11 cellular contexts compared by ENCODE assay signal in the genomic region with DNA sequence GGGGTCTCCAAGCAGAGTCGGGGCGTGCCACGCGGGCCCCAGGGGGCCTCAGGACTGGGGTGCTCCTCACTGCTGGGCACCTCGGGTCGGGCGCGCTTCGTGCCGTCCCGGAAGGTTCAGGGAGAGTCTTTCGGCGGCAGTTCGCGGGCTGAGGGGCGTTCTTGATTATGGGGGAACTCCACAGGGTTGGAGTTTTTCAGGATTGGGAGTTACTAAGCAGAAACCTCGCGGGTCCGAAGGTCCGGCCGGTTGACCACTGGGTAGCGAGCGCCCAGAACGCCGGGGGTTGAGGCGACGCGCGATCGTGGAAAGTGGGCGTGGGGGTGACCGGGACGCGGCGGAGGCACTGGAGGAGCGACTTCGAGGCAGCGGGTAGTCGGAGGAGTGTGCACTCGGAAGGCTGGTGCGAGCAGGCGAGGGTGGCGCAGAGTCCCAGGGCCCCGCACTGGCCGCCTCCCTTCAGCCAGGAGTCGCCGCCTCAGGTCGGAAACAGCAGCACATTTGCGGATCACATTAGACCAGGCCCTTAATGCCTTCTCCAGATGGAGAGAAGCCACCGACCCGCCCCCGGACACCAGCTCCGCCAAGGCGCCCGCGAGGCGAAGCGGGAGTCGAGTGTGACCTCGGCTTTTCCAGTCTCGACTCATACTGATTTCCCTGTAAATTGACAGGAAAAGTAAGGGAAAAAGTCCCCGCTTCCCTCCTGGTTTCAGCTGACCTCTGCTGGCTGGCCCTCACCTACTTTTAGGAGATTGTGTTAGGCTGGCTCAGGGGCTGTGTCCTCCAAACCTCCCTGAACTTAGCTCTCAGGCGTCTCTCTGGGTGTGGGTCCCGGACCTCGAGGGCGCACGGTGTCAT. TPM values are rescaled to one million over a fixed set of nuclear protein-coding genes. Genes with fewer than 3 reads are reported as not detected.
DNase-seq lines count a peak whose midpoint lies in the region; ATAC-seq and TF ChIP-seq lines count a peak whose summit lies in the region.
"Had no signal": no experiment of that assay in that cellular context is flagged by ENCODE, and none has a peak within 500 bp of the region (broad histone marks: within the 10 kb centered on the region; RNA-seq: fewer than 3 reads in every experiment).

No MANE protein-coding gene starts in this region.

- H3K27me3 ChIP-seq in ectodermal cell (ENCODE audit: control insufficient read depth, insufficient read depth, low read length, poor library complexity, severe bottlenecking) = peaks cover 54% of the 10 kb centered on the region
- peaks cover 11% of the 10 kb centered on the region for H3K27me3 ChIP-seq in kidney epithelial cell (ENCODE audit: control insufficient read depth, insufficient read depth, low read length)

- WGBS in ectodermal cell, 2 experiments = 10 to 11% methylated on average over 67 of the region's 67 CpGs

- H3K27me3 Mint-ChIP-seq in activated CD4-positive, alpha-beta memory T cell treated with anti-CD3 and anti-CD28 coated beads for 36 hours = peaks cover 22% of the 10 kb centered on the region

- H3K4me3 ChIP-seq in HEK293 (ENCODE audit: low read depth, low read length) = peak overlapping the region; percentile 39
- H3K4me3 ChIP-seq in ectodermal cell (ENCODE audit: insufficient read depth, low read depth, low read length) = peak overlapping the region; percentile 40
- peak overlapping the region; percentile 41 for H3K4me3 ChIP-seq in kidney epithelial cell (ENCODE audit: low read depth, low read length)
- H3K4me3 ChIP-seq in skeletal muscle cell (ENCODE audit: low read depth, low read length) = peak overlapping the region; percentile 11

- H3K4me1 ChIP-seq in HEK293 (ENCODE audit: control insufficient read depth, insufficient read depth, low read length) (peaks cover 3% of the 10 kb centered on the region; the same call in 1 of the 2 replicates), ectodermal cell (ENCODE audit: control insufficient read depth, insufficient read depth, low read length) (peaks cover 4% of the 10 kb centered on the region)

- no peak for ATAC-seq in HG02588 (IDR thresholded peaks at IDR 0.05; ENCODE audit: unreplicated experiment)
- ATAC-seq: CD8-positive, alpha-beta T cell; HCT116 had no signal

- CTCF ChIA-PET in HEK293 (lab: Yijun Ruan, JAX) = interaction anchor here (0.8 to 1.1 kb wide), 2 partner anchors 208 to 219 kb away, joined by 3 read pairs; a partner anchor contains a TSS
- CTCF ChIA-PET in activated CD4-positive, alpha-beta memory T cell treated with anti-CD3 and anti-CD28 coated beads for 36 hours (lab: Charles Lee) = no interaction called here

- intact Hi-C loops in activated CD4-positive, alpha-beta memory T cell treated with anti-CD3 and anti-CD28 coated beads for 36 hours (cut with micrococcal nuclease) = no loop called here

- no peaks in the 10 kb centered on the region for H3K36me3 ChIP-seq in HEK293 (ENCODE audit: control insufficient read depth in 2 of 2, insufficient read depth in 1 of 2, low read length in 2 of 2)
- H3K36me3 ChIP-seq in ectodermal cell (ENCODE audit: control insufficient read depth, insufficient read depth, low read length) = no peaks in the 10 kb centered on the region
- no peaks in the 10 kb centered on the region for H3K36me3 ChIP-seq in kidney epithelial cell (ENCODE audit: control insufficient read depth, insufficient read depth, low read length)

- H3K27ac ChIP-seq in HEK293 (ENCODE audit: extremely low read depth, low read depth, low read length) = no peak overlapping the region
- no peak overlapping the region for H3K27ac ChIP-seq in ectodermal cell (ENCODE audit: insufficient read depth, low read depth, low read length, poor library complexity, severe bottlenecking)

- no peaks in the 10 kb centered on the region for H3K9me3 Mint-ChIP-seq in activated CD4-positive, alpha-beta memory T cell treated with anti-CD3 and anti-CD28 coated beads for 36 hours
- H3K9me3 Mint-ChIP-seq: CD8-positive, alpha-beta T cell had no signal

- POLR2A ChIA-PET in HEK293 (lab: Yijun Ruan, JAX) = no interaction called here
- POLR2A ChIA-PET in activated CD4-positive, alpha-beta memory T cell treated with anti-CD3 and anti-CD28 coated beads for 36 hours (lab: Charles Lee) = no interaction called here

- no peak overlapping the region for H3K4me3 Mint-ChIP-seq in activated CD4-positive, alpha-beta memory T cell treated with anti-CD3 and anti-CD28 coated beads for 36 hours
- H3K4me3 Mint-ChIP-seq: CD8-positive, alpha-beta T cell had no signal

- H3K9me3 ChIP-seq in HEK293 (ENCODE audit: control insufficient read depth, insufficient read depth, low read depth, low read length) (no peaks in the 10 kb centered on the region), ectodermal cell (ENCODE audit: control insufficient read depth, low read length) (no peaks in the 10 kb centered on the region)

- TF ChIP-seq CTCF in HEK293 (tag by site-specific recombination; IDR thresholded peaks at IDR 0.05) = no peak
- peak; percentile 13 for TF ChIP-seq CTCF in kidney epithelial cell (IDR thresholded peaks at IDR 0.05; ENCODE audit: insufficient read depth, low read length, poor library complexity, severe bottlenecking)

- H3K27ac Mint-ChIP-seq in activated CD4-positive, alpha-beta memory T cell treated with anti-CD3 and anti-CD28 coated beads for 36 hours = no peak overlapping the region
- H3K27ac Mint-ChIP-seq: CD8-positive, alpha-beta T cell had no signal

- no peaks in the 10 kb centered on the region for H3K36me3 Mint-ChIP-seq in activated CD4-positive, alpha-beta memory T cell treated with anti-CD3 and anti-CD28 coated beads for 36 hours
- H3K36me3 Mint-ChIP-seq: CD8-positive, alpha-beta T cell had no signal

- no peaks in the 10 kb centered on the region for H3K4me1 Mint-ChIP-seq in activated CD4-positive, alpha-beta memory T cell treated with anti-CD3 and anti-CD28 coated beads for 36 hours (ENCODE audit: low read depth)

- DNase-seq in kidney epithelial cell (ENCODE audit: low read depth) (no peak), skeletal muscle cell (ENCODE audit: low read depth) (no peak), inferior parietal cortex (ENCODE audit: extremely low spot score) (no peak), NCI-H1930 (lab: John Stamatoyannopoulos, UW) (no peak)
- DNase-seq in activated CD4-positive, alpha-beta memory T cell treated with anti-CD3 and anti-CD28 coated beads for 36 hours = no peak
- DNase-seq: CD8-positive, alpha-beta T cell; NCI-H510A had no signal

TF ChIP-seq in HEK293, 187 proteins besides CTCF, POLR2A, EP300 and RAD21:
- TF ChIP-seq ZBTB20 (tag by site-specific recombination; IDR thresholded peaks at IDR 0.05) (peak; percentile 56), ZBTB8A (tag by site-specific recombination; IDR thresholded peaks at IDR 0.05) (peak; percentile 11; the same call in 1 of the 2 replicates), ZNF776 (tag by site-specific recombination; IDR thresholded peaks at IDR 0.05; ENCODE audit: borderline replicate concordance) (no peak), ZNF843 (tag by site-specific recombination; IDR thresholded peaks at IDR 0.05) (no peak)
- TF ChIP-seq, protein P1, sequence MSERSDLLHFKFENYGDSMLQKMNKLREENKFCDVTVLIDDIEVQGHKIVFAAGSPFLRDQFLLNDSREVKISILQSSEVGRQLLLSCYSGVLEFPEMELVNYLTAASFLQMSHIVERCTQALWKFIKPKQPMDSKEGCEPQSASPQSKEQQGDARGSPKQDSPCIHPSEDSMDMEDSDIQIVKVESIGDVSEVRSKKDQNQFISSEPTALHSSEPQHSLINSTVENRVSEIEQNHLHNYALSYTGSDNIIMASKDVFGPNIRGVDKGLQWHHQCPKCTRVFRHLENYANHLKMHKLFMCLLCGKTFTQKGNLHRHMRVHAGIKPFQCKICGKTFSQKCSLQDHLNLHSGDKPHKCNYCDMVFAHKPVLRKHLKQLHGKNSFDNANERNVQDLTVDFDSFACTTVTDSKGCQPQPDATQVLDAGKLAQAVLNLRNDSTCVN (tag by site-specific recombination; optimal IDR thresholded peaks at IDR 0.05) = peak; percentile 1

RNA-seq across cellular contexts. Expression of a gene that starts 0.7 kb away (rescaled TPM):
- polyA plus RNA-seq in ectodermal cell (2013, experiment 1 of 4) = 0.57 TPM
- 1.1 TPM for polyA plus RNA-seq in ectodermal cell (2013, experiment 2 of 4)
- 0.91 TPM for polyA plus RNA-seq in ectodermal cell (2013, experiment 3 of 4)
- 0.85 TPM for polyA plus RNA-seq in ectodermal cell (2013, experiment 4 of 4)
- total RNA-seq in kidney epithelial cell = 0.67 and 0.96 TPM in 2 replicates
- not detected for total RNA-seq in activated CD4-positive, alpha-beta memory T cell treated with anti-CD3 and anti-CD28 coated beads for 36 hours
- total RNA-seq: CD8-positive, alpha-beta T cell had no signal
